ENCODE assay signal across 16 cellular contexts in genomic region chr7:116269466-116269865, GRCh38. TPM values are rescaled to one million over a fixed set of nuclear protein-coding genes. Genes with fewer than 3 reads are reported as not detected.
DNase-seq lines count a peak whose midpoint lies in the region; ATAC-seq and TF ChIP-seq lines count a peak whose summit lies in the region.
"Had no signal": no experiment of that assay in that cellular context is flagged by ENCODE, and none has a peak within 500 bp of the region (broad histone marks: within the 10 kb centered on the region; RNA-seq: fewer than 3 reads in every experiment).

No MANE protein-coding gene starts in this region.

- intact Hi-C loops in PC-3 (cut with micrococcal nuclease) (no loop called here), uterus (cut with DNase I; ENCODE audit: low total_unique reads) (no loop called here)

- H3K27ac ChIP-seq in PC-3 (ENCODE audit: low read length): peak overlapping the region; percentile 96
- peak overlapping the region; percentile 45 for H3K27ac ChIP-seq in hepatocyte
- H3K27ac ChIP-seq in osteoblast (ENCODE audit: low read depth, low read length): no peak overlapping the region
- H3K27ac ChIP-seq in uterus: peak overlapping the region; percentile 66 to 81
- H3K27ac ChIP-seq: HL-60, SJSA1 had no signal

- POLR2A ChIA-PET in PC-3 (lab: Charles Lee; ENCODE audit: unreplicated experiment): no interaction called here

- H3K4me3 ChIP-seq in PC-3 (ENCODE audit: low read length) (no peak overlapping the region), hepatocyte (no peak overlapping the region), osteoblast (ENCODE audit: insufficient read depth, low read length) (no peak overlapping the region), uterus (no peak overlapping the region)
- H3K4me3 ChIP-seq: HAP-1, SJSA1 had no signal

- H3K36me3 ChIP-seq in PC-3 (ENCODE audit: low read depth, low read length) (no peaks in the 10 kb centered on the region), hepatocyte (replicated peaks; ENCODE audit: insufficient read depth, low read depth) (no peaks in the 10 kb centered on the region), osteoblast (ENCODE audit: insufficient read depth, low read length) (no peaks in the 10 kb centered on the region), uterus (no peaks in the 10 kb centered on the region)
- H3K36me3 ChIP-seq: BE2C, HAP-1, SJSA1 had no signal

- CTCF ChIA-PET in PC-3 (lab: Charles Lee): no interaction called here

- H3K4me1 ChIP-seq in PC-3 (ENCODE audit: insufficient read depth, low read length) (peaks cover 67% of the 10 kb centered on the region), hepatocyte (ENCODE audit: insufficient read depth) (peaks cover 32% of the 10 kb centered on the region), osteoblast (ENCODE audit: insufficient read depth, low read length) (peaks cover 42% of the 10 kb centered on the region), uterus (peaks cover 0 to 4% of the 10 kb centered on the region in 2 donors)
- H3K4me1 ChIP-seq: BE2C, HAP-1 had no signal

- no peak for TF ChIP-seq POLR2A in uterus (IDR thresholded peaks at IDR 0.05)

- no TSS peak for BruUV-seq in PC-3 (replicated peaks; lab: Mats Ljungman, UMichigan)

- H3K27me3 ChIP-seq in PC-3 (ENCODE audit: low read length) (no peaks in the 10 kb centered on the region), hepatocyte (no peaks in the 10 kb centered on the region), osteoblast (ENCODE audit: insufficient read depth, low read length) (no peaks in the 10 kb centered on the region), uterus (no peaks in the 10 kb centered on the region)
- H3K27me3 ChIP-seq: BE2C, SJSA1 had no signal

- TF ChIP-seq CTCF in PC-3 (conservative IDR thresholded peaks at IDR 0.05; ENCODE audit: low read depth, low read length): no peak
- TF ChIP-seq CTCF in hepatocyte (IDR thresholded peaks at IDR 0.05; ENCODE audit: poor library complexity): no peak
- no peak for TF ChIP-seq CTCF in osteoblast (IDR thresholded peaks at IDR 0.05; ENCODE audit: extremely low read depth, low read depth, low read length)
- no peak for TF ChIP-seq CTCF in uterus (IDR thresholded peaks at IDR 0.05)

- H3K4me2 ChIP-seq in PC-3 (ENCODE audit: low read length) (peak overlapping the region; percentile 40), hepatocyte (peak overlapping the region; percentile 19), osteoblast (ENCODE audit: insufficient read depth, low read length) (no peak overlapping the region)

- peak overlapping the region; percentile 3; the same call in 1 of the 2 replicates for H3K9ac ChIP-seq in PC-3 (ENCODE audit: low read length)

- H3K9me2 ChIP-seq in PC-3 (replicated peaks; ENCODE audit: low read length) (no peaks in the 10 kb centered on the region), hepatocyte (replicated peaks; ENCODE audit: insufficient read depth) (no peaks in the 10 kb centered on the region)

- DNase-seq in PC-3: peak; percentile 70
- DNase-seq in hepatocyte (ENCODE audit: low spot score): no peak
- DNase-seq in osteoblast (ENCODE audit: insufficient read length, low spot score, missing footprints): no peak
- DNase-seq in uterus: no peak
- no peak for DNase-seq in stimulated activated CD4-positive, alpha-beta T cell treated with anti-CD3 and anti-CD28 coated beads, Interleukin-2, amount 100 ng/mL, for 24 hours
- DNase-seq: BE2C; CD4-positive, alpha-beta T cell; DMS53; NCI-H1417; NCI-H187 treated with DMSO at 0.1 percent for 48 hours; NCI-H748 treated with DMSO at 0.1 percent for 48 hours had no signal

- H3K79me2 ChIP-seq in PC-3 (ENCODE audit: low read length): no peaks in the 10 kb centered on the region
- no peaks in the 10 kb centered on the region for H3K79me2 ChIP-seq in hepatocyte
- no peaks in the 10 kb centered on the region for H3K79me2 ChIP-seq in osteoblast (ENCODE audit: insufficient read depth, low read length)

- H2AFZ ChIP-seq in PC-3 (ENCODE audit: low read length) (peak overlapping the region; percentile 29; the same call in 1 of the 2 replicates), hepatocyte (peak overlapping the region; percentile 4), osteoblast (ENCODE audit: low read length) (peak overlapping the region; percentile 37)

- H4K20me1 ChIP-seq in PC-3 (ENCODE audit: low read length) (no peaks in the 10 kb centered on the region), hepatocyte (ENCODE audit: insufficient read depth, poor library complexity, severe bottlenecking) (no peaks in the 10 kb centered on the region), osteoblast (ENCODE audit: insufficient read depth, low read length) (no peaks in the 10 kb centered on the region)

- peak; percentile 9; the same call in 1 of the 2 replicates for ATAC-seq in PC-3
- no peak for ATAC-seq in GM18907 (IDR thresholded peaks at IDR 0.05; ENCODE audit: unreplicated experiment)
- no peak for ATAC-seq in HG02763 (IDR thresholded peaks at IDR 0.05; ENCODE audit: unreplicated experiment)

- H3F3A ChIP-seq in PC-3 (ENCODE audit: low read length, unreplicated experiment): peaks cover 21% of the 10 kb centered on the region

- 46% methylated on average over 4 of the region's 4 CpGs for WGBS in hepatocyte (ENCODE audit: low lambda C conversion rate, missing lambda C conversion rate)

- H3K9me3 ChIP-seq in PC-3 (ENCODE audit: low read length) (no peaks in the 10 kb centered on the region), hepatocyte (ENCODE audit: low read depth) (no peaks in the 10 kb centered on the region), osteoblast (ENCODE audit: low read depth, low read length) (no peaks in the 10 kb centered on the region), uterus (no peaks in the 10 kb centered on the region)
- H3K9me3 ChIP-seq: BE2C, HAP-1, SJSA1 had no signal

RNA-seq across cellular contexts. Expression of gene TES, which starts 59.1 kb away (rescaled TPM):
- total RNA-seq in PC-3 (2014; rRNA removed) (120 and 128 TPM in 2 replicates), hepatocyte (122 and 129 TPM in 2 replicates), osteoblast (99.2 and 124 TPM in 2 replicates), uterus (100 to 1,000 TPM; 115 to 189 (median 146) TPM)
- polyA plus RNA-seq in hepatocyte: 75.2 and 83.2 TPM in 2 replicates
